ENCODE assay signal across 9 cellular contexts in the genomic region with DNA sequence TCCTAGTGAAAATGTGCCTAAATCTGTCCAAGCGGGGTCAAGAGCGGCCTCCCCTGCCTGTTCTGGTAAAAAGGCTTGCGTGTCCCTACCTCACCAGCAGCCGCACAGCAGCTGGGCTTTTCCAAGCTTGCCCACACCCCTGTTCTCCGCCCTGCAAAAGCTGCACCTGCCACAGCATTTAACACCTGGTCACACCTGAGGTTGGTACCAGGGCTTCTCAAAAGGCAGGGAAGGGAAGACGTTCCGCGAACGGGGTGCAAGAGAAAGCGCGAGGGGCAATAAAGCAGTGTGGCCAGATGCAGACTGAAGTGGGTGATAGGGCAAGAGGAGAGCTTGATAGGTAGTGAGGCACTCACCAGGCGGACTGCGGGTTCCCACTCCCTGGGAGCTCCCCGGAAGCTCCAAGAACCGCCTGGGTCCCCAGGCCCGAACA. TPM values are rescaled to one million over a fixed set of nuclear protein-coding genes. Genes with fewer than 3 reads are reported as not detected.
A peak's percentile ranks its signal among the peaks of the same experiment; 100 is the strongest.
DNase-seq lines count a peak whose midpoint lies in the region; ATAC-seq, FAIRE-seq and TF ChIP-seq lines count a peak whose summit lies in the region.
"Had no signal": no experiment of that assay in that cellular context is flagged by ENCODE, and none has a peak within 500 bp of the region (broad histone marks: within the 10 kb centered on the region; RNA-seq: fewer than 3 reads in every experiment).

No MANE protein-coding gene starts in this region.

- peak overlapping the region; percentile 95 to 98 (median 96) for H3K4me3 Mint-ChIP-seq in CD4-positive, CD25-positive, alpha-beta regulatory T cell

- no peaks in the 10 kb centered on the region for H3K27me3 ChIP-seq in CD4-positive, CD25-positive, alpha-beta regulatory T cell (ENCODE audit: control insufficient read depth, insufficient read depth, low read length)
- no peaks in the 10 kb centered on the region for H3K27me3 ChIP-seq in adrenal gland
- no peaks in the 10 kb centered on the region for H3K27me3 ChIP-seq in right cardiac atrium (ENCODE audit: control insufficient read depth, insufficient read depth)
- no peaks in the 10 kb centered on the region for H3K27me3 ChIP-seq in gastrocnemius medialis

- peaks cover 6% of the 10 kb centered on the region for H3K36me3 Mint-ChIP-seq in CD4-positive, CD25-positive, alpha-beta regulatory T cell

- WGBS in adrenal gland, 4 donors = 6 to 16% (median 9%) methylated on average over 11 to 16 of the region's 16 CpGs
- 8% methylated on average over 16 of the region's 16 CpGs for WGBS in right cardiac atrium

- peak overlapping the region; percentile 90 to 94 (median 94) for H3K27ac Mint-ChIP-seq in CD4-positive, CD25-positive, alpha-beta regulatory T cell

- no peaks in the 10 kb centered on the region for H3K9me3 ChIP-seq in CD4-positive, CD25-positive, alpha-beta regulatory T cell (ENCODE audit: control insufficient read depth in 2 of 2, low read length in 2 of 2)
- H3K9me3 ChIP-seq in adrenal gland (replicated peaks in 1 of 3) (no peaks in the 10 kb centered on the region), right cardiac atrium (ENCODE audit: control insufficient read depth, low read length) (no peaks in the 10 kb centered on the region), gastrocnemius medialis (no peaks in the 10 kb centered on the region)

- H3K27ac ChIP-seq in CD4-positive, CD25-positive, alpha-beta regulatory T cell (ENCODE audit: insufficient read depth, low read length, poor library complexity, severe bottlenecking) = peak overlapping the region; percentile 64
- H3K27ac ChIP-seq in adrenal gland (peak overlapping the region in 4 of 5 donors; percentile 42 to 69 (median 62)), right cardiac atrium (ENCODE audit: low read length) (peak overlapping the region; percentile 13), gastrocnemius medialis (peak overlapping the region; percentile 77 to 91 (median 85))

- no peak for TF ChIP-seq CTCF in adrenal gland (IDR thresholded peaks at IDR 0.05)
- TF ChIP-seq CTCF in gastrocnemius medialis (IDR thresholded peaks at IDR 0.05 in 4 of 5, conservative IDR thresholded peaks at IDR 0.05 in 1 of 5) = no peak
- TF ChIP-seq CTCF in D721Med (IDR thresholded peaks at IDR 0.05; ENCODE audit: insufficient read depth, missing control alignments) = no peak

- H3K4me1 Mint-ChIP-seq in CD4-positive, CD25-positive, alpha-beta regulatory T cell = peaks cover 34 to 50% (median 45%) of the 10 kb centered on the region in 4 donors

- intact Hi-C loops in adrenal gland (cut with DNase I) (no loop called here), right cardiac atrium (cut with DNase I) (no loop called here), gastrocnemius medialis (cut with DNase I; ENCODE audit: low total_unique reads) (no loop called here)

- TF ChIP-seq POLR2A in adrenal gland (IDR thresholded peaks at IDR 0.05) (no peak), gastrocnemius medialis (IDR thresholded peaks at IDR 0.05) (no peak)

- DNase-seq in CD4-positive, CD25-positive, alpha-beta regulatory T cell = no peak
- DNase-seq in NCI-H460 (ENCODE audit: extremely low read depth, low read depth) (peak; percentile 15), adrenal gland (peak in 4 of 7 donors; percentile 29 to 37 (median 34)), right cardiac atrium (no peak), gastrocnemius medialis (peak in 1 of 2 donors; percentile 26), D721Med (ENCODE audit: insufficient read length, low spot score) (no peak)

- ATAC-seq in CD4-positive, CD25-positive, alpha-beta regulatory T cell (ENCODE audit: low read depth in 2 of 2) = peak in 1 of 2 donors; percentile 51
- ATAC-seq in GM18907 (IDR thresholded peaks at IDR 0.05; ENCODE audit: unreplicated experiment) = peak; percentile 65
- peak; percentile 52 for ATAC-seq in HG03095 (IDR thresholded peaks at IDR 0.05; ENCODE audit: unreplicated experiment)
- peak; percentile 78 to 82 for ATAC-seq in right cardiac atrium
- peak; percentile 81 for ATAC-seq in gastrocnemius medialis

- peaks cover 27% of the 10 kb centered on the region for H3K4me1 ChIP-seq in CD4-positive, CD25-positive, alpha-beta regulatory T cell (ENCODE audit: control insufficient read depth, insufficient read depth, low read length, poor library complexity, severe bottlenecking)
- H3K4me1 ChIP-seq in adrenal gland (replicated peaks in 1 of 2) (peaks cover 6 to 10% of the 10 kb centered on the region in 2 donors), right cardiac atrium (ENCODE audit: control insufficient read depth, insufficient read depth, low read length) (peaks cover 6% of the 10 kb centered on the region), gastrocnemius medialis (peaks cover 20 to 23% of the 10 kb centered on the region in 2 donors)

- H3K27me3 Mint-ChIP-seq in CD4-positive, CD25-positive, alpha-beta regulatory T cell = no peaks in the 10 kb centered on the region

- no peaks in the 10 kb centered on the region for H3K9me3 Mint-ChIP-seq in CD4-positive, CD25-positive, alpha-beta regulatory T cell

- no peak for FAIRE-seq in D721Med (lab: Jason Lieb, UNC)
- FAIRE-seq: TTC549 had no signal

- in situ Hi-C loops in gastrocnemius medialis (cut with MboI; ENCODE audit: low sequenced_read_pairs in 4 of 4) = no loop called here

- peak overlapping the region; percentile 97 for H3K4me3 ChIP-seq in CD4-positive, CD25-positive, alpha-beta regulatory T cell (ENCODE audit: low read depth, low read length)
- H3K4me3 ChIP-seq in adrenal gland (peak overlapping the region; percentile 69 to 90 (median 84)), right cardiac atrium (ENCODE audit: low read length) (peak overlapping the region; percentile 77), gastrocnemius medialis (peak overlapping the region; percentile 72 to 98 (median 81))

- H3K36me3 ChIP-seq in CD4-positive, CD25-positive, alpha-beta regulatory T cell (ENCODE audit: control insufficient read depth, insufficient read depth, low read length) = peaks cover 6% of the 10 kb centered on the region
- H3K36me3 ChIP-seq in adrenal gland (replicated peaks in 1 of 2) = peaks cover 0 to under 1% of the 10 kb centered on the region in 2 donors
- H3K36me3 ChIP-seq in gastrocnemius medialis = peaks cover 0 to 7% of the 10 kb centered on the region in 2 donors

RNA-seq across cellular contexts. Expression of gene TMEM182, which starts 25.6 kb away (rescaled TPM):
- total RNA-seq in CD4-positive, CD25-positive, alpha-beta regulatory T cell = 3.3 TPM
- polyA plus RNA-seq in CD4-positive, CD25-positive, alpha-beta regulatory T cell = 1 to 10 TPM; 3.3 to 6.5 (median 5.3) TPM
- 6.9 and 9.1 TPM in 2 replicates for total RNA-seq in NCI-H460 (2014; rRNA removed; shearing (Covaris generic))
- 2.7 and 2.9 TPM in 2 replicates for polyA plus RNA-seq in NCI-H460 (2014; cell fraction: nucleus; rRNA removed)
- total RNA-seq in adrenal gland = 1 to 10 TPM; 1.6 to 7.8 (median 4.0) TPM
- polyA plus RNA-seq in adrenal gland = 1 to 10 TPM in 1 of 3 donors, under 1 TPM in 2; 0.74 to 6.4 (median 0.97) TPM
- 100 to 1,000 TPM; 106 to 206 (median 182) TPM for total RNA-seq in right cardiac atrium
- 92.7 TPM for polyA plus RNA-seq in right cardiac atrium
- total RNA-seq in gastrocnemius medialis = 10 to 100 TPM in 1 of 4 donors, 1 to 10 TPM in 3; 6.1 to 15.2 (median 8.0) TPM

Comparison
In these comparisons a context has a peak if more than half of its experiments do, and no peak if none do; other contexts are left out.
1. DNase-seq: peak in NCI-H460 (single experiment) and adrenal gland (4 of 7); none in CD4-positive, CD25-positive, alpha-beta regulatory T cell (0 of 3), right cardiac atrium (0 of 3) and D721Med (single experiment).
2. H3K27ac ChIP-seq: peak in every context shown above with its lines; median percentile 85 in gastrocnemius medialis; 64 in CD4-positive, CD25-positive, alpha-beta regulatory T cell; 62 in adrenal gland; 13 in right cardiac atrium.
3. RNA of gene TMEM182, which starts 25.6 kb away (total RNA-seq): 106 to 206 TPM in right cardiac atrium; 6.1 to 15.2 TPM in gastrocnemius medialis, 6.9 to 9.1 TPM in NCI-H460, 1.6 to 7.8 TPM in adrenal gland and 3.3 TPM in CD4-positive, CD25-positive, alpha-beta regulatory T cell (single experiment); every median in the first group is over 4 times any median in the second.
4. Peak in every context shown above with its lines, with median percentiles within 50 percentile points of each other: H3K4me3 ChIP-seq.